1 cellular context compared by ENCODE assay signal in genomic region chr19:8451885-8452284, GRCh38.
TF ChIP-seq lines count a peak whose summit lies in the region.

No MANE protein-coding gene starts in this region.

TF ChIP-seq in HEK293, 187 proteins besides CTCF, POLR2A, EP300 and RAD21 (continued from another document):
- 0 out of 2 replicates have a peak, but pooled peaks have one; percentile 22 for TF ChIP-seq INSM2 (tag by site-specific recombination; IDR thresholded peaks at IDR 0.05)
- TF ChIP-seq PRDM1 (tag by site-specific recombination; IDR thresholded peaks at IDR 0.05), result peak; percentile 80
- TF ChIP-seq ZNF132 (tag by site-specific recombination; IDR thresholded peaks at IDR 0.05; ENCODE audit: borderline replicate concordance), result no peak
- no peak for TF ChIP-seq FEZF1 (tag by site-specific recombination; IDR thresholded peaks at IDR 0.05)
- TF ChIP-seq KLF10 (tag by site-specific recombination; IDR thresholded peaks at IDR 0.05), result no peak
- TF ChIP-seq, protein P1, sequence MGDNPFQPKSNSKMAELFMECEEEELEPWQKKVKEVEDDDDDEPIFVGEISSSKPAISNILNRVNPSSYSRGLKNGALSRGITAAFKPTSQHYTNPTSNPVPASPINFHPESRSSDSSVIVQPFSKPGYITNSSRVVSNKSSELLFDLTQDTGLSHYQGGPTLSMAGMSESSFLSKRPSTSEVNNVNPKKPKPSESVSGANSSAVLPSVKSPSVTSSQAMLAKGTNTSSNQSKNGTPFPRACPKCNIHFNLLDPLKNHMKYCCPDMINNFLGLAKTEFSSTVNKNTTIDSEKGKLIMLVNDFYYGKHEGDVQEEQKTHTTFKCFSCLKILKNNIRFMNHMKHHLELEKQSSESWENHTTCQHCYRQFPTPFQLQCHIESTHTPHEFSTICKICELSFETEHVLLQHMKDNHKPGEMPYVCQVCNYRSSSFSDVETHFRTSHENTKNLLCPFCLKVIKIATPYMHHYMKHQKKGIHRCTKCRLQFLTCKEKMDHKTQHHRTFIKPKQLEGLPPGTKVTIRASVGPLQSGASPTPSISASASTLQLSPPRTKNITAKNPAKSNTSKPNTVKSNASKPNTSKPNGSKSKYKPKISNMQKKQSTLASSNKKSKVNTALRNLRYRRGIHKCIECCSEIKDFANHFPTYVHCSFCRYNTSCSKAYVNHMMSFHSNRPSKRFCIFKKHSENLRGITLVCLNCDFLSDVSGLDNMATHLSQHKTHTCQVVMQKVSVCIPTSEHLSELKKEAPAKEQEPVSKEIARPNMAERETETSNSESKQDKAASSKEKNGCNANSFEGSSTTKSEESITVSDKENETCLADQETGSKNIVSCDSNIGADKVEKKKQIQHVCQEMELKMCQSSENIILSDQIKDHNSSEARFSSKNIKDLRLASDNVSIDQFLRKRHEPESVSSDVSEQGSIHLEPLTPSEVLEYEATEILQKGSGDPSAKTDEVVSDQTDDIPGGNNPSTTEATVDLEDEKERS (tag by site-specific recombination; IDR thresholded peaks at IDR 0.05), result no peak
- peak; percentile 30; the same call in 1 of the 2 replicates for TF ChIP-seq PRDM6 (tag by site-specific recombination; IDR thresholded peaks at IDR 0.05)
- TF ChIP-seq ZNF623 (tag by site-specific recombination; IDR thresholded peaks at IDR 0.05), result no peak
- peak; percentile 94 for TF ChIP-seq ZNF2 (tag by site-specific recombination; IDR thresholded peaks at IDR 0.05)
- no peak for TF ChIP-seq ZNF510 (tag by site-specific recombination; IDR thresholded peaks at IDR 0.05; ENCODE audit: insufficient replicate concordance)
- no peak for TF ChIP-seq ZNF174 (tag by site-specific recombination; IDR thresholded peaks at IDR 0.05)
- no peak for TF ChIP-seq EGR2 (tag by site-specific recombination; IDR thresholded peaks at IDR 0.05; ENCODE audit: low read depth)
- peak; percentile 63; the same call in 1 of the 2 replicates for TF ChIP-seq SCRT1 (tag by site-specific recombination; IDR thresholded peaks at IDR 0.05; ENCODE audit: borderline replicate concordance)
- TF ChIP-seq ZBTB17 (tag by site-specific recombination; IDR thresholded peaks at IDR 0.05), result peak; percentile 28; the same call in 1 of the 2 replicates
- TF ChIP-seq ZNF26 (tag by site-specific recombination; IDR thresholded peaks at IDR 0.05), result no peak
- TF ChIP-seq ZNF843 (tag by site-specific recombination; IDR thresholded peaks at IDR 0.05), result no peak
- TF ChIP-seq MZF1 (tag by site-specific recombination; IDR thresholded peaks at IDR 0.05; ENCODE audit: borderline replicate concordance), result no peak
- TF ChIP-seq ZNF621 (tag by site-specific recombination; IDR thresholded peaks at IDR 0.05), result no peak
- TF ChIP-seq, protein P2, sequence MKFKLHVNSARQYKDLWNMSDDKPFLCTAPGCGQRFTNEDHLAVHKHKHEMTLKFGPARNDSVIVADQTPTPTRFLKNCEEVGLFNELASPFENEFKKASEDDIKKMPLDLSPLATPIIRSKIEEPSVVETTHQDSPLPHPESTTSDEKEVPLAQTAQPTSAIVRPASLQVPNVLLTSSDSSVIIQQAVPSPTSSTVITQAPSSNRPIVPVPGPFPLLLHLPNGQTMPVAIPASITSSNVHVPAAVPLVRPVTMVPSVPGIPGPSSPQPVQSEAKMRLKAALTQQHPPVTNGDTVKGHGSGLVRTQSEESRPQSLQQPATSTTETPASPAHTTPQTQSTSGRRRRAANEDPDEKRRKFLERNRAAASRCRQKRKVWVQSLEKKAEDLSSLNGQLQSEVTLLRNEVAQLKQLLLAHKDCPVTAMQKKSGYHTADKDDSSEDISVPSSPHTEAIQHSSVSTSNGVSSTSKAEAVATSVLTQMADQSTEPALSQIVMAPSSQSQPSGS (tag by site-specific recombination; IDR thresholded peaks at IDR 0.05; ENCODE audit: low read depth), result no peak
- no peak for TF ChIP-seq BCL11B (tag by site-specific recombination; IDR thresholded peaks at IDR 0.05; ENCODE audit: low read depth)
- TF ChIP-seq, protein P3, sequence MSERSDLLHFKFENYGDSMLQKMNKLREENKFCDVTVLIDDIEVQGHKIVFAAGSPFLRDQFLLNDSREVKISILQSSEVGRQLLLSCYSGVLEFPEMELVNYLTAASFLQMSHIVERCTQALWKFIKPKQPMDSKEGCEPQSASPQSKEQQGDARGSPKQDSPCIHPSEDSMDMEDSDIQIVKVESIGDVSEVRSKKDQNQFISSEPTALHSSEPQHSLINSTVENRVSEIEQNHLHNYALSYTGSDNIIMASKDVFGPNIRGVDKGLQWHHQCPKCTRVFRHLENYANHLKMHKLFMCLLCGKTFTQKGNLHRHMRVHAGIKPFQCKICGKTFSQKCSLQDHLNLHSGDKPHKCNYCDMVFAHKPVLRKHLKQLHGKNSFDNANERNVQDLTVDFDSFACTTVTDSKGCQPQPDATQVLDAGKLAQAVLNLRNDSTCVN (tag by site-specific recombination; optimal IDR thresholded peaks at IDR 0.05), result no peak
- TF ChIP-seq, protein P4, sequence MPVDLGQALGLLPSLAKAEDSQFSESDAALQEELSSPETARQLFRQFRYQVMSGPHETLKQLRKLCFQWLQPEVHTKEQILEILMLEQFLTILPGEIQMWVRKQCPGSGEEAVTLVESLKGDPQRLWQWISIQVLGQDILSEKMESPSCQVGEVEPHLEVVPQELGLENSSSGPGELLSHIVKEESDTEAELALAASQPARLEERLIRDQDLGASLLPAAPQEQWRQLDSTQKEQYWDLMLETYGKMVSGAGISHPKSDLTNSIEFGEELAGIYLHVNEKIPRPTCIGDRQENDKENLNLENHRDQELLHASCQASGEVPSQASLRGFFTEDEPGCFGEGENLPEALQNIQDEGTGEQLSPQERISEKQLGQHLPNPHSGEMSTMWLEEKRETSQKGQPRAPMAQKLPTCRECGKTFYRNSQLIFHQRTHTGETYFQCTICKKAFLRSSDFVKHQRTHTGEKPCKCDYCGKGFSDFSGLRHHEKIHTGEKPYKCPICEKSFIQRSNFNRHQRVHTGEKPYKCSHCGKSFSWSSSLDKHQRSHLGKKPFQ (tag by site-specific recombination; IDR thresholded peaks at IDR 0.05), result no peak
- TF ChIP-seq ZXDB (tag by site-specific recombination; IDR thresholded peaks at IDR 0.05), result peak; percentile 32; the same call in 1 of the 2 replicates
- TF ChIP-seq ZNF366 (tag by site-specific recombination; conservative IDR thresholded peaks at IDR 0.05), result peak; percentile 36; the same call in 1 of the 2 replicates
- TF ChIP-seq ZNF600 (tag by site-specific recombination; IDR thresholded peaks at IDR 0.05), result no peak; the same call in 1 of the 2 replicates
- no peak for TF ChIP-seq ZBTB6 (tag by site-specific recombination; IDR thresholded peaks at IDR 0.05)
